ENCODE assay signal across 11 cellular contexts in the genomic region with DNA sequence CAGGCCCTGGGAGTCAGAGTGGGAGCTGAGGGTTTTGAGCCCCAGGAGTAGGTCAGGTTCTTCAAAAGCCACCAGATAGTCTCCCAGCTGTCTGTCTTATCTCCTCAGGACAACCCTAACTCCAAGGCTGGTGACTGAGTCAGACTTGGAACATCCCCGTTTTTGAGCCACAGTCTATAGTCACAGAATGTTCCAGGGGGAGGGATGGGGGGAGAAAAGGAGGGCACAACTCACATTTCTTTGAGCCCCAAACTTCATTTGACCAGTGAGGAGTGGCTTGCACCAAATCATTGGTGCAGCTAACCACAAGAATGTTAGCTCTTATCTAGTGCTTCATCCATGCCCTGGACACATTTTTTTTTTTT.
DNase-seq lines count a peak whose midpoint lies in the region; ATAC-seq and TF ChIP-seq lines count a peak whose summit lies in the region.
"Had no signal": no experiment of that assay in that cellular context is flagged by ENCODE, and none has a peak within 500 bp of the region (broad histone marks: within the 10 kb centered on the region; RNA-seq: fewer than 3 reads in every experiment).

No MANE protein-coding gene starts in this region.

- CTCF ChIA-PET in WTC11 (lab: Charles Lee) = interaction anchor here (0.6 to 1.1 kb wide), 2 partner anchors 9 to 109 kb away, joined by 4 to 6 read pairs; no protein-coding TSS in a partner anchor

- H3K4me1 Mint-ChIP-seq in WTC11 = peaks cover 55% of the 10 kb centered on the region

- peaks cover 9% of the 10 kb centered on the region; the same call in 1 of the 2 replicates for H3K9me3 Mint-ChIP-seq in WTC11
- H3K9me3 Mint-ChIP-seq: activated T-helper 2 cell treated with anti-CD3 and anti-CD28 coated beads, Interferon-gamma antibody, Interleukin-2, Interleukin-4, amounts not matched to agents 10 μg/mL and 5 μg/mL and 100 μg/mL, durations not matched to agents 14 hours and 24 hours and 36 hours; IgD-negative memory B cell had no signal

- no peak overlapping the region for H3K27ac Mint-ChIP-seq in WTC11
- H3K27ac Mint-ChIP-seq: activated T-helper 2 cell treated with anti-CD3 and anti-CD28 coated beads, Interferon-gamma antibody, Interleukin-2, Interleukin-4, amounts not matched to agents 10 μg/mL and 5 μg/mL and 100 μg/mL, durations not matched to agents 14 hours and 24 hours and 36 hours; IgD-negative memory B cell had no signal

- TF ChIP-seq CTCF in fibroblast of villous mesenchyme (IDR thresholded peaks at IDR 0.05; ENCODE audit: insufficient read depth, low read depth, low read length) = no peak
- TF ChIP-seq CTCF in WTC11 (IDR thresholded peaks at IDR 0.05) = no peak

- DNase-seq in Daoy (ENCODE audit: low read depth) = peak; percentile 89
- peak; percentile 41 for DNase-seq in T1000 (lab: John Stamatoyannopoulos, UW)
- DNase-seq in fibroblast of villous mesenchyme (ENCODE audit: low read depth) = peak; percentile 95
- DNase-seq in skeletal muscle cell (ENCODE audit: low read depth) = peak; percentile 84
- no peak for DNase-seq in WTC11 (ENCODE audit: low spot score)
- no peak for DNase-seq in stimulated activated CD4-positive, alpha-beta T cell treated with anti-CD3 and anti-CD28 coated beads, Interleukin-4, amount 100 ng/mL, for 1 hour
- no peak for DNase-seq in NAMALWA (ENCODE audit: low spot score)
- DNase-seq in NCI-H1694 (lab: John Stamatoyannopoulos, UW) = no peak
- DNase-seq: stimulated activated CD4-positive, alpha-beta T cell treated with anti-CD3 and anti-CD28 coated beads, Interleukin-12 subunit alpha, Interleukin-12 subunit beta, amount 100 ng/mL, for 4 hours had no signal

- peaks cover 8% of the 10 kb centered on the region for H3K27me3 Mint-ChIP-seq in WTC11 (ENCODE audit: low read depth)
- H3K27me3 Mint-ChIP-seq: IgD-negative memory B cell had no signal

- H3K4me3 ChIP-seq in fibroblast of villous mesenchyme (ENCODE audit: low read depth, low read length) (no peak overlapping the region), skeletal muscle cell (ENCODE audit: low read depth, low read length) (no peak overlapping the region)

- POLR2A ChIA-PET in WTC11 (lab: Charles Lee) = interaction anchor here (0.5 to 1.2 kb wide), 2 partner anchors 9 to 670 kb away, joined by 3 to 4 read pairs; no protein-coding TSS in a partner anchor

- no peak overlapping the region for H3K4me3 Mint-ChIP-seq in WTC11
- H3K4me3 Mint-ChIP-seq: IgD-negative memory B cell had no signal

- H3K36me3 Mint-ChIP-seq in WTC11 = no peaks in the 10 kb centered on the region
- H3K36me3 Mint-ChIP-seq: IgD-negative memory B cell had no signal

- no peak for ATAC-seq in WTC11

TF ChIP-seq in WTC11, 78 proteins besides CTCF, POLR2A, EP300 and RAD21:
- TF ChIP-seq, protein P1, sequence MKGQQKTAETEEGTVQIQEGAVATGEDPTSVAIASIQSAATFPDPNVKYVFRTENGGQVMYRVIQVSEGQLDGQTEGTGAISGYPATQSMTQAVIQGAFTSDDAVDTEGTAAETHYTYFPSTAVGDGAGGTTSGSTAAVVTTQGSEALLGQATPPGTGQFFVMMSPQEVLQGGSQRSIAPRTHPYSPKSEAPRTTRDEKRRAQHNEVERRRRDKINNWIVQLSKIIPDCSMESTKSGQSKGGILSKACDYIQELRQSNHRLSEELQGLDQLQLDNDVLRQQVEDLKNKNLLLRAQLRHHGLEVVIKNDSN (CRISPR knock-in tag; IDR thresholded peaks at IDR 0.05) = no peak
- TF ChIP-seq MXD4 (CRISPR knock-in tag; IDR thresholded peaks at IDR 0.05; ENCODE audit: borderline replicate concordance) = no peak
- TF ChIP-seq EMX1 (CRISPR knock-in tag; IDR thresholded peaks at IDR 0.05) = no peak
- TF ChIP-seq PRRX2 (CRISPR knock-in tag; IDR thresholded peaks at IDR 0.05) = no peak

Comparison
In these comparisons a context has a peak if more than half of its experiments do, and no peak if none do; other contexts are left out.
1. DNase-seq: peak in Daoy (single experiment), T1000 (single experiment), fibroblast of villous mesenchyme (single experiment) and skeletal muscle cell (single experiment); none in WTC11 (single experiment), stimulated activated CD4-positive, alpha-beta T cell treated with anti-CD3 and anti-CD28 coated beads, Interleukin-4, amount 100 ng/mL, for 1 hour (single experiment), NAMALWA (single experiment) and NCI-H1694 (single experiment).